1 cellular context compared by ENCODE assay signal in the genomic region with DNA sequence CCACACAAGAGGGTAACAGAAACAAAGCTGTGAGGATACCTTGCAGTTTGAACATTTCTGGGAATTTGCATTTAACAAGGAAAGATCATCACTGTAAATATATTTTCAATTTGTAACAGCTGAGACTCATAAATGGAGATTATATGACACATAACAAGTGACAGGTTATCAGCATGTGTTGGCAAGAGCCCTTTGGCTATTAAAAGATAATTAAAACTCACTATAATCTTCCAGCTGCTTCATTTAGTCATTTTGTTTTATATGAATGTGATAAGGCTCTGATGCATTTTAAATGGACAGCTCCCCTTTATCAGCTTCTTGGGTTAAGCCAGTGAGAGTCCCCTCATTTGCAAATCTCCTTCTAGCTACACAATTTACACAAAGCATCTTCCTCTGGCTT.
TF ChIP-seq lines count a peak whose summit lies in the region.

No MANE protein-coding gene starts in this region.

TF ChIP-seq in IMR-90, 13 proteins besides CTCF, POLR2A, EP300 and RAD21:
- TF ChIP-seq RFX5 (IDR thresholded peaks at IDR 0.05; ENCODE audit: low read depth, low read length) (no peak), MAFK (IDR thresholded peaks at IDR 0.05; ENCODE audit: low read depth, low read length) (no peak), CEBPB (IDR thresholded peaks at IDR 0.05; ENCODE audit: low read depth, low read length) (no peak), SMC3 (IDR thresholded peaks at IDR 0.05; ENCODE audit: low read depth, low read length) (no peak), USF2 (IDR thresholded peaks at IDR 0.05; ENCODE audit: low read depth, low read length) (no peak), BHLHE40 (IDR thresholded peaks at IDR 0.05; ENCODE audit: low read depth, low read length) (no peak), NFE2L2 (IDR thresholded peaks at IDR 0.05; ENCODE audit: low read depth, low read length) (no peak), MAZ (IDR thresholded peaks at IDR 0.05; ENCODE audit: borderline replicate concordance, low read depth, low read length) (no peak), CHD1 (IDR thresholded peaks at IDR 0.05; ENCODE audit: low read depth, low read length) (no peak), MXI1 (IDR thresholded peaks at IDR 0.05; ENCODE audit: borderline replicate concordance, low read depth, low read length) (no peak), RCOR1 (IDR thresholded peaks at IDR 0.05; ENCODE audit: insufficient replicate concordance, low read length) (no peak)
- TF ChIP-seq, protein P1, sequence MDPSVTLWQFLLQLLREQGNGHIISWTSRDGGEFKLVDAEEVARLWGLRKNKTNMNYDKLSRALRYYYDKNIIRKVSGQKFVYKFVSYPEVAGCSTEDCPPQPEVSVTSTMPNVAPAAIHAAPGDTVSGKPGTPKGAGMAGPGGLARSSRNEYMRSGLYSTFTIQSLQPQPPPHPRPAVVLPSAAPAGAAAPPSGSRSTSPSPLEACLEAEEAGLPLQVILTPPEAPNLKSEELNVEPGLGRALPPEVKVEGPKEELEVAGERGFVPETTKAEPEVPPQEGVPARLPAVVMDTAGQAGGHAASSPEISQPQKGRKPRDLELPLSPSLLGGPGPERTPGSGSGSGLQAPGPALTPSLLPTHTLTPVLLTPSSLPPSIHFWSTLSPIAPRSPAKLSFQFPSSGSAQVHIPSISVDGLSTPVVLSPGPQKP (IDR thresholded peaks at IDR 0.05; ENCODE audit: borderline replicate concordance, low read depth, low read length), result no peak
